17 cellular contexts compared by ENCODE assay signal in genomic region chr3:14889188-14889587, GRCh38.
"Had no signal": no experiment of that assay in that cellular context is flagged by ENCODE, and none has a peak within 500 bp of the region (broad histone marks: within the 10 kb centered on the region; RNA-seq: fewer than 3 reads in every experiment).

No MANE protein-coding gene starts in this region.

- H3K27ac ChIP-seq: dorsolateral prefrontal cortex, neutrophil, parathyroid adenoma, right atrium auricular region, stomach, thyroid gland had no signal

- H3K4me3 ChIP-seq: dorsolateral prefrontal cortex, lung, right atrium auricular region, smooth muscle cell, stomach, thyroid gland had no signal

- H3K4me1 ChIP-seq: parathyroid adenoma, thyroid gland had no signal

- H3K27me3 ChIP-seq: right atrium auricular region, stomach, thyroid gland had no signal

- ATAC-seq: left lobe of liver; natural killer cell treated with Interleukin-12 subunit alpha and Interleukin-12 subunit beta and Interleukin-15 and Interleukin-18, amount 100 ng/mL, for 72 hours; stimulated activated effector memory CD8-positive, alpha-beta T cell treated with anti-CD3 and anti-CD28 coated beads, Interleukin-12 subunit alpha, Interleukin-12 subunit beta, amount 100 ng/mL, for 72 hours had no signal

- H3K9me3 ChIP-seq: neutrophil, right atrium auricular region, stomach, thyroid gland had no signal

- DNase-seq: dorsolateral prefrontal cortex; effector CD4-positive, alpha-beta T cell; head of caudate nucleus; naive B cell; stimulated activated CD4-positive, alpha-beta T cell treated with anti-CD3 and anti-CD28 coated beads, Interleukin-2, amount 100 ng/mL, for 24 hours; stimulated activated CD4-positive, alpha-beta T cell treated with anti-CD3 and anti-CD28 coated beads, Interleukin-4, amount 100 ng/mL, for 24 hours; stimulated activated naive CD4-positive, alpha-beta T cell treated with Interleukin-2 at 50 U/mL for 16 hours; stomach; thyroid gland had no signal

- H3K36me3 ChIP-seq: neutrophil, right atrium auricular region, stomach, thyroid gland had no signal
